8 cellular contexts compared by ENCODE assay signal in genomic region chr19:57888494-57889231, GRCh38. TPM values are rescaled to one million over a fixed set of nuclear protein-coding genes. Genes with fewer than 3 reads are reported as not detected.
A peak's percentile ranks its signal among the peaks of the same experiment; 100 is the strongest.
DNase-seq lines count a peak whose midpoint lies in the region; ATAC-seq, FAIRE-seq and TF ChIP-seq lines count a peak whose summit lies in the region.

TSS of gene ZNF814 (minus strand) at chr19:57889037. CDS start at chr19:57888802, 235 bp downstream.

- peak within 1 kb of the TSS; percentile 80 for H2AFZ ChIP-seq in neuron (ENCODE audit: low read depth, low read length)

- TF ChIP-seq EP300 in stomach (IDR thresholded peaks at IDR 0.05) = no peak

- peak; percentile 71 for ATAC-seq in HG02870 (IDR thresholded peaks at IDR 0.05; ENCODE audit: unreplicated experiment)

- H3K9me3 ChIP-seq in ES-I3 (ENCODE audit: control insufficient read depth, insufficient read depth, low read length) (peaks cover 14% of the 10 kb centered on the region; the same call in 1 of the 2 replicates), neuron (ENCODE audit: low read length) (peaks cover 23% of the 10 kb centered on the region), stomach (peaks cover 2 to 99% (median 40%) of the 10 kb centered on the region in 4 donors)

- H3K4me3 ChIP-seq in neuron (ENCODE audit: low read length) (peak within 1 kb of the TSS; percentile 98), stomach (peak within 1 kb of the TSS; percentile 46 to 59 (median 57))

- H3K4me1 ChIP-seq in ES-I3 (ENCODE audit: insufficient read depth, low read length) (no peaks in the 10 kb centered on the region; the same call in 1 of the 2 replicates), neuron (ENCODE audit: insufficient read depth, low read length) (peaks cover 10% of the 10 kb centered on the region), stomach (peaks cover 0 to 24% (median 10%) of the 10 kb centered on the region in 4 donors)

- no peak for FAIRE-seq in frontal cortex (lab: Jason Lieb, UNC)

- H3K27ac ChIP-seq in RWPE1 (no peak within 1 kb of the TSS), stomach (peak within 1 kb of the TSS; percentile 29 to 72 (median 43))

- DNase-seq in RWPE1 (ENCODE audit: low spot score) = peak; percentile 58
- peak; percentile 41 to 78 (median 64) for DNase-seq in activated naive CD4-positive, alpha-beta T cell (lab: John Stamatoyannopoulos, UW)
- DNase-seq in frontal cortex (ENCODE audit: low spot score in 2 of 2) = peak; percentile 31 to 74
- DNase-seq in stomach = peak; percentile 63
- no peak for DNase-seq in NOMO-1 treated with dmso at 0.1 percent for 144 hours (lab: John Stamatoyannopoulos, UW; ENCODE audit: unreplicated experiment)

- H3K27me3 ChIP-seq in neuron (ENCODE audit: insufficient read depth, low read length) (no peaks in the 10 kb centered on the region), stomach (no peaks in the 10 kb centered on the region)

- H3K36me3 ChIP-seq in ES-I3 (ENCODE audit: insufficient read depth, low read length) (peaks cover 9% of the 10 kb centered on the region), neuron (ENCODE audit: insufficient read depth, low read length) (peaks cover 26% of the 10 kb centered on the region), stomach (peaks cover 0 to 36% (median 20%) of the 10 kb centered on the region in 4 donors)

- peak within 1 kb of the TSS; percentile 75 for H3K9ac ChIP-seq in ES-I3 (ENCODE audit: low read depth, low read length)

- TF ChIP-seq POLR2A in stomach (IDR thresholded peaks at IDR 0.05) = no peak

- POLR2A ChIA-PET in RWPE1 (lab: Yijun Ruan, JAX; ENCODE audit: low non-redundant PET) = interaction anchor here (0.5 kb wide), 1 partner anchor 274 kb away, joined by 3 read pairs; no protein-coding TSS in a partner anchor

- CTCF ChIA-PET in RWPE1 (lab: Yijun Ruan, JAX) = interaction anchor here (0.6 to 1.0 kb wide), 3 partner anchors 8 to 123 kb away, joined by 3 read pairs; no protein-coding TSS in a partner anchor

- WGBS in stomach, 5 donors = 2 to 6% (median 3%) methylated on average over 25 to 44 of the region's 44 CpGs

- intact Hi-C loops in stomach (cut with DNase I; ENCODE audit: low total_unique reads) = no loop called here

- TF ChIP-seq CTCF in RWPE1 (conservative IDR thresholded peaks at IDR 0.05; ENCODE audit: low read depth) (no peak), stomach (IDR thresholded peaks at IDR 0.05) (peak in 1 of 7 experiments; percentile 36)

RNA-seq across cellular contexts. Expression of gene ZNF814, which starts in this region (rescaled TPM):
- 25.7 TPM for total RNA-seq in frontal cortex
- 10 to 100 TPM in 3 of 5 donors, 1 to 10 TPM in 1, under 1 TPM in 1; 0.45 to 31.0 (median 10.3) TPM for total RNA-seq in stomach
- polyA plus RNA-seq in stomach = 1 to 10 TPM; 1.5 to 6.2 (median 3.8) TPM
